1 cellular context compared by ENCODE assay signal in genomic region chr12:127125607-127126259, GRCh38.
TF ChIP-seq lines count a peak whose summit lies in the region.

No MANE protein-coding gene starts in this region.

TF ChIP-seq in K562, 482 proteins besides CTCF, POLR2A, EP300 and RAD21 (continued from another document):
- TF ChIP-seq PATZ1 (CRISPR knock-in tag; IDR thresholded peaks at IDR 0.05; ENCODE audit: borderline replicate concordance): no peak
- TF ChIP-seq RAD51 (IDR thresholded peaks at IDR 0.05; ENCODE audit: borderline replicate concordance, low read depth): no peak
- TF ChIP-seq, protein P1, sequence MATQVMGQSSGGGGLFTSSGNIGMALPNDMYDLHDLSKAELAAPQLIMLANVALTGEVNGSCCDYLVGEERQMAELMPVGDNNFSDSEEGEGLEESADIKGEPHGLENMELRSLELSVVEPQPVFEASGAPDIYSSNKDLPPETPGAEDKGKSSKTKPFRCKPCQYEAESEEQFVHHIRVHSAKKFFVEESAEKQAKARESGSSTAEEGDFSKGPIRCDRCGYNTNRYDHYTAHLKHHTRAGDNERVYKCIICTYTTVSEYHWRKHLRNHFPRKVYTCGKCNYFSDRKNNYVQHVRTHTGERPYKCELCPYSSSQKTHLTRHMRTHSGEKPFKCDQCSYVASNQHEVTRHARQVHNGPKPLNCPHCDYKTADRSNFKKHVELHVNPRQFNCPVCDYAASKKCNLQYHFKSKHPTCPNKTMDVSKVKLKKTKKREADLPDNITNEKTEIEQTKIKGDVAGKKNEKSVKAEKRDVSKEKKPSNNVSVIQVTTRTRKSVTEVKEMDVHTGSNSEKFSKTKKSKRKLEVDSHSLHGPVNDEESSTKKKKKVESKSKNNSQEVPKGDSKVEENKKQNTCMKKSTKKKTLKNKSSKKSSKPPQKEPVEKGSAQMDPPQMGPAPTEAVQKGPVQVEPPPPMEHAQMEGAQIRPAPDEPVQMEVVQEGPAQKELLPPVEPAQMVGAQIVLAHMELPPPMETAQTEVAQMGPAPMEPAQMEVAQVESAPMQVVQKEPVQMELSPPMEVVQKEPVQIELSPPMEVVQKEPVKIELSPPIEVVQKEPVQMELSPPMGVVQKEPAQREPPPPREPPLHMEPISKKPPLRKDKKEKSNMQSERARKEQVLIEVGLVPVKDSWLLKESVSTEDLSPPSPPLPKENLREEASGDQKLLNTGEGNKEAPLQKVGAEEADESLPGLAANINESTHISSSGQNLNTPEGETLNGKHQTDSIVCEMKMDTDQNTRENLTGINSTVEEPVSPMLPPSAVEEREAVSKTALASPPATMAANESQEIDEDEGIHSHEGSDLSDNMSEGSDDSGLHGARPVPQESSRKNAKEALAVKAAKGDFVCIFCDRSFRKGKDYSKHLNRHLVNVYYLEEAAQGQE (CRISPR knock-in tag; IDR thresholded peaks at IDR 0.05; ENCODE audit: low read depth): no peak
- TF ChIP-seq ZNF695 (CRISPR knock-in tag; IDR thresholded peaks at IDR 0.05): no peak
- TF ChIP-seq, protein P2, sequence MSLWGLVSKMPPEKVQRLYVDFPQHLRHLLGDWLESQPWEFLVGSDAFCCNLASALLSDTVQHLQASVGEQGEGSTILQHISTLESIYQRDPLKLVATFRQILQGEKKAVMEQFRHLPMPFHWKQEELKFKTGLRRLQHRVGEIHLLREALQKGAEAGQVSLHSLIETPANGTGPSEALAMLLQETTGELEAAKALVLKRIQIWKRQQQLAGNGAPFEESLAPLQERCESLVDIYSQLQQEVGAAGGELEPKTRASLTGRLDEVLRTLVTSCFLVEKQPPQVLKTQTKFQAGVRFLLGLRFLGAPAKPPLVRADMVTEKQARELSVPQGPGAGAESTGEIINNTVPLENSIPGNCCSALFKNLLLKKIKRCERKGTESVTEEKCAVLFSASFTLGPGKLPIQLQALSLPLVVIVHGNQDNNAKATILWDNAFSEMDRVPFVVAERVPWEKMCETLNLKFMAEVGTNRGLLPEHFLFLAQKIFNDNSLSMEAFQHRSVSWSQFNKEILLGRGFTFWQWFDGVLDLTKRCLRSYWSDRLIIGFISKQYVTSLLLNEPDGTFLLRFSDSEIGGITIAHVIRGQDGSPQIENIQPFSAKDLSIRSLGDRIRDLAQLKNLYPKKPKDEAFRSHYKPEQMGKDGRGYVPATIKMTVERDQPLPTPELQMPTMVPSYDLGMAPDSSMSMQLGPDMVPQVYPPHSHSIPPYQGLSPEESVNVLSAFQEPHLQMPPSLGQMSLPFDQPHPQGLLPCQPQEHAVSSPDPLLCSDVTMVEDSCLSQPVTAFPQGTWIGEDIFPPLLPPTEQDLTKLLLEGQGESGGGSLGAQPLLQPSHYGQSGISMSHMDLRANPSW (CRISPR knock-in tag; IDR thresholded peaks at IDR 0.05): no peak
- TF ChIP-seq ILK (tag; IDR thresholded peaks at IDR 0.05; ENCODE audit: borderline replicate concordance, low read depth): no peak
- TF ChIP-seq, protein P3, sequence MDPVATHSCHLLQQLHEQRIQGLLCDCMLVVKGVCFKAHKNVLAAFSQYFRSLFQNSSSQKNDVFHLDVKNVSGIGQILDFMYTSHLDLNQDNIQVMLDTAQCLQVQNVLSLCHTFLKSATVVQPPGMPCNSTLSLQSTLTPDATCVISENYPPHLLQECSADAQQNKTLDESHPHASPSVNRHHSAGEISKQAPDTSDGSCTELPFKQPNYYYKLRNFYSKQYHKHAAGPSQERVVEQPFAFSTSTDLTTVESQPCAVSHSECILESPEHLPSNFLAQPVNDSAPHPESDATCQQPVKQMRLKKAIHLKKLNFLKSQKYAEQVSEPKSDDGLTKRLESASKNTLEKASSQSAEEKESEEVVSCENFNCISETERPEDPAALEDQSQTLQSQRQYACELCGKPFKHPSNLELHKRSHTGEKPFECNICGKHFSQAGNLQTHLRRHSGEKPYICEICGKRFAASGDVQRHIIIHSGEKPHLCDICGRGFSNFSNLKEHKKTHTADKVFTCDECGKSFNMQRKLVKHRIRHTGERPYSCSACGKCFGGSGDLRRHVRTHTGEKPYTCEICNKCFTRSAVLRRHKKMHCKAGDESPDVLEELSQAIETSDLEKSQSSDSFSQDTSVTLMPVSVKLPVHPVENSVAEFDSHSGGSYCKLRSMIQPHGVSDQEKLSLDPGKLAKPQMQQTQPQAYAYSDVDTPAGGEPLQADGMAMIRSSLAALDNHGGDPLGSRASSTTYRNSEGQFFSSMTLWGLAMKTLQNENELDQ (CRISPR knock-in tag; IDR thresholded peaks at IDR 0.05; ENCODE audit: borderline replicate concordance): no peak
TF ChIP-seq in K562: peak in this region for 79.
